Comparison of ENCODE assay signal across 33 cellular contexts in genomic region chr14:101082436-101083384, GRCh38.
DNase-seq lines count a peak whose midpoint lies in the region; ATAC-seq, FAIRE-seq and TF ChIP-seq lines count a peak whose summit lies in the region.
"Had no signal": no experiment of that assay in that cellular context is flagged by ENCODE, and none has a peak within 500 bp of the region (broad histone marks: within the 10 kb centered on the region; RNA-seq: fewer than 3 reads in every experiment).

No MANE protein-coding gene starts in this region.

- POLR2A ChIA-PET in HepG2 (lab: Yijun Ruan, JAX) (no interaction called here), H1 (lab: Charles Lee; ENCODE audit: partially characterized antibody) (no interaction called here), OCI-LY7 (lab: Charles Lee) (no interaction called here)

- H3K4ac ChIP-seq in H1 (replicated peaks; ENCODE audit: insufficient read length, low read depth, low read length) (no peak overlapping the region), neuronal stem cell (ENCODE audit: low read length) (no peak overlapping the region)

- H2AFZ ChIP-seq in HepG2 (ENCODE audit: low read length) (no peak overlapping the region), H1 (ENCODE audit: low read length) (no peak overlapping the region), neuronal stem cell (ENCODE audit: low read length) (no peak overlapping the region), OCI-LY7 (ENCODE audit: low read length) (no peak overlapping the region)
- H2AFZ ChIP-seq: PC-9 had no signal

- peaks cover 4% of the 10 kb centered on the region for H3K4me1 Mint-ChIP-seq in activated naive CD8-positive, alpha-beta T cell treated with anti-CD3 and anti-CD28 coated beads, Interleukin-2, amount 50 U/mL, for 24 hours
- H3K4me1 Mint-ChIP-seq: activated naive CD8-positive, alpha-beta T cell treated with anti-CD3 and anti-CD28 coated beads, Interleukin-2, amount 10 ng/mL, durations not matched to agents 7 days and 5 days; nephron progenitor cell; T-helper 17 cell had no signal

- H4K91ac ChIP-seq in H1 (replicated peaks; ENCODE audit: insufficient read length, low read length), result no peak overlapping the region
- peak overlapping the region; percentile 39 for H4K91ac ChIP-seq in neuronal stem cell (ENCODE audit: low read depth, low read length, poor library complexity)

- ATAC-seq in HepG2, result no peak
- ATAC-seq in right lobe of liver, result no peak
- no peak for ATAC-seq in GM21381 (IDR thresholded peaks at IDR 0.05; ENCODE audit: unreplicated experiment)
- ATAC-seq in activated naive CD8-positive, alpha-beta T cell treated with anti-CD3 and anti-CD28 coated beads, Interleukin-2, amount 50 U/mL, for 24 hours, result no peak
- ATAC-seq: pancreas, T-helper 17 cell had no signal

- no peak overlapping the region for H3K4me3 Mint-ChIP-seq in activated naive CD8-positive, alpha-beta T cell treated with anti-CD3 and anti-CD28 coated beads, Interleukin-2, amount 50 U/mL, for 24 hours
- H3K4me3 Mint-ChIP-seq: activated naive CD8-positive, alpha-beta T cell treated with anti-CD3 and anti-CD28 coated beads, Interleukin-2, amount 10 ng/mL, durations not matched to agents 7 days and 5 days; nephron progenitor cell; T-helper 17 cell had no signal

- 19% methylated on average over 4 of the region's 10 CpGs for WGBS in HepG2 (ENCODE audit: low lambda C conversion rate)
- WGBS in right lobe of liver (ENCODE audit: insufficient coverage, low coverage, low lambda C conversion rate, missing lambda C conversion rate), result 58% methylated on average over 7 of the region's 10 CpGs
- 95% methylated on average over 10 of the region's 10 CpGs; no CpG with 5 or more reads in 1 of the 2 experiments for WGBS in H1 (ENCODE audit: extremely low coverage in 1 of 2, insufficient coverage in 1 of 2, insufficient read length in 1 of 2, insufficient replicate concordance in 2 of 2, low coverage in 1 of 2, low lambda C conversion rate in 2 of 2, missing lambda C conversion rate in 1 of 2), 2 experiments
- WGBS in neuronal stem cell (ENCODE audit: extremely low coverage in 2 of 2, insufficient read length in 2 of 2, insufficient replicate concordance in 1 of 2), 2 donors, result no CpG with 5 or more reads among the region's 10 CpGs

- no peak overlapping the region for H2BK20ac ChIP-seq in H1 (ENCODE audit: low read length)

- CTCF ChIA-PET in HepG2 (lab: Yijun Ruan, JAX; ENCODE audit: low intra/inter-chr PET ratio, low total read pairs), result interaction anchor here (1.8 kb wide), 1 partner anchor 176 kb away, joined by 6 read pairs; no protein-coding TSS in a partner anchor
- CTCF ChIA-PET in H1 (lab: Charles Lee; ENCODE audit: partially characterized antibody), result interaction anchor here (0.6 to 3.9 kb wide), 19 partner anchors 9 to 215 kb away, joined by 3 to 14 read pairs (median 3); partner anchors contain the start of gene RTL1
- CTCF ChIA-PET in OCI-LY7 (lab: Charles Lee; ENCODE audit: unreplicated experiment), result no interaction called here

- H3K23me2 ChIP-seq in H1 (ENCODE audit: low read depth, low read length), result peaks cover under 1% of the 10 kb centered on the region; the same call in 1 of the 2 replicates

- BruUV-seq in HepG2 (replicated peaks; lab: Mats Ljungman, UMichigan) (no TSS peak), OCI-LY7 (replicated peaks; lab: Mats Ljungman, UMichigan) (no TSS peak)

- in situ Hi-C loops in HepG2 (cut with HindIII; ENCODE audit: extremely low pct_ligation_motif_present, low pct_unique_long_range_greater_than_20kb), result no loop called here

- H3K36me3 ChIP-seq in HepG2 (replicated peaks in 1 of 2; ENCODE audit: control insufficient read depth in 1 of 2, insufficient read depth in 2 of 2, low read length in 2 of 2) (no peaks in the 10 kb centered on the region), right lobe of liver (no peaks in the 10 kb centered on the region), H1 (ENCODE audit: control insufficient read depth in 2 of 4, insufficient read depth in 4 of 4, low read length in 3 of 4) (no peaks in the 10 kb centered on the region), neuronal stem cell (replicated peaks in 1 of 2; ENCODE audit: control insufficient read depth in 2 of 2, insufficient read depth in 2 of 2, low read length in 2 of 2) (no peaks in the 10 kb centered on the region), OCI-LY7 (ENCODE audit: insufficient read depth, low read length) (no peaks in the 10 kb centered on the region)
- H3K36me3 ChIP-seq: BLaER1 treated with 17β-estradiol and CSF1 and Interleukin-3, amounts not matched to agents 10 nM and 100 nM; esophagus squamous epithelium; MG63; pancreas had no signal

- intact Hi-C loops in HepG2 (cut with micrococcal nuclease; ENCODE audit: unreplicated experiment) (loop anchor here (5.0 kb wide), 1 partner anchor 180 kb away; the partner anchor contains the start of gene RTL1), right lobe of liver (cut with DNase I) (no loop called here), OCI-LY7 (cut with micrococcal nuclease; ENCODE audit: unreplicated experiment) (no loop called here)

- TF ChIP-seq RAD21 in HepG2 (CRISPR knock-in tag; IDR thresholded peaks at IDR 0.05) (no peak), H1 (IDR thresholded peaks at IDR 0.05 in 1 of 2, conservative IDR thresholded peaks at IDR 0.05 in 1 of 2; ENCODE audit: low read depth in 2 of 2, low read length in 2 of 2) (no peak)

- H3K4me3 ChIP-seq in HepG2 (replicated peaks in 1 of 3; ENCODE audit: insufficient read depth in 1 of 3, low read depth in 2 of 3, low read length in 3 of 3) (no peak overlapping the region), right lobe of liver (no peak overlapping the region), H1 (ENCODE audit: extremely low read depth in 1 of 4, insufficient read depth in 2 of 4, low read depth in 3 of 4, low read length in 4 of 4) (no peak overlapping the region), neuronal stem cell (ENCODE audit: low read length in 2 of 2) (no peak overlapping the region), OCI-LY7 (ENCODE audit: low read depth, low read length, poor library complexity, severe bottlenecking) (no peak overlapping the region)
- H3K4me3 ChIP-seq: BLaER1 treated with 17β-estradiol and CSF1 and Interleukin-3, amounts not matched to agents 10 nM and 100 nM; esophagus squamous epithelium; MG63; pancreas; PC-9 had no signal

- H3K4me1 ChIP-seq in HepG2 (ENCODE audit: insufficient read depth, low read length) (no peaks in the 10 kb centered on the region), right lobe of liver (no peaks in the 10 kb centered on the region), H1 (replicated peaks in 1 of 4; ENCODE audit: control insufficient read depth in 3 of 4, insufficient read depth in 4 of 4, low read length in 3 of 4) (peaks cover 0 to 5% (median 2%) of the 10 kb centered on the region in 4 experiments; a peak in 5 of 7 replicates), neuronal stem cell (ENCODE audit: control insufficient read depth in 2 of 2, insufficient read depth in 1 of 2, low read depth in 1 of 2, low read length in 2 of 2) (peaks cover 0 to 1% of the 10 kb centered on the region in 2 donors), OCI-LY7 (ENCODE audit: insufficient read depth, low read length, poor library complexity, severe bottlenecking) (no peaks in the 10 kb centered on the region)
- H3K4me1 ChIP-seq: pancreas had no signal

- H3K79me1 ChIP-seq in H1 (ENCODE audit: low read depth, low read length), result no peaks in the 10 kb centered on the region
- no peaks in the 10 kb centered on the region for H3K79me1 ChIP-seq in neuronal stem cell (ENCODE audit: low read depth, low read length)

- no peak overlapping the region for H3K56ac ChIP-seq in H1 (replicated peaks; ENCODE audit: insufficient read length, low read depth, low read length)

- H4K5ac ChIP-seq in H1 (ENCODE audit: insufficient read length, low read depth, low read length), result no peak overlapping the region

- TF ChIP-seq EP300 in HepG2 (IDR thresholded peaks at IDR 0.05; ENCODE audit: low read depth in 2 of 2, low read length in 2 of 2), result no peak
- no peak for TF ChIP-seq EP300 in HepG2 (CRISPR knock-in tag; IDR thresholded peaks at IDR 0.05; ENCODE audit: borderline replicate concordance)
- TF ChIP-seq EP300 in H1 (IDR thresholded peaks at IDR 0.05; ENCODE audit: borderline replicate concordance in 1 of 2, low read depth in 2 of 2, low read length in 2 of 2), result no peak

- H3K27me3 ChIP-seq in HepG2 (ENCODE audit: control insufficient read depth in 1 of 2, insufficient read depth in 2 of 2, low read length in 2 of 2) (peaks cover 11 to 42% of the 10 kb centered on the region in 2 experiments; a peak in 4 of 5 replicates), right lobe of liver (no peaks in the 10 kb centered on the region), H1 (replicated peaks in 1 of 4; ENCODE audit: control insufficient read depth in 3 of 4, extremely low read depth in 1 of 4, insufficient read depth in 3 of 4, low read length in 3 of 4) (peaks cover 0 to 4% (median 0%) of the 10 kb centered on the region in 4 experiments; a peak in 3 of 7 replicates), neuronal stem cell (ENCODE audit: control insufficient read depth in 3 of 3, insufficient read depth in 3 of 3, low read depth in 1 of 3, low read length in 3 of 3) (peaks cover 0 to 16% (median 12%) of the 10 kb centered on the region in 3 experiments)
- H3K27me3 ChIP-seq: MG63, pancreas had no signal

- no peak overlapping the region for H3K23ac ChIP-seq in H1 (ENCODE audit: insufficient read length)
- H3K23ac ChIP-seq in neuronal stem cell (ENCODE audit: low read depth, low read length, poor library complexity), result no peak overlapping the region

- H3K18ac ChIP-seq in H1 (ENCODE audit: extremely low read depth, low read length) (no peak overlapping the region), neuronal stem cell (ENCODE audit: low read length) (no peak overlapping the region)

- H3K27ac ChIP-seq in HepG2 (ENCODE audit: extremely low read length, insufficient read depth, low read length) (no peak overlapping the region), right lobe of liver (no peak overlapping the region), H1 (ENCODE audit: low read depth, low read length) (no peak overlapping the region), neuronal stem cell (replicated peaks; ENCODE audit: low read length) (no peak overlapping the region), OCI-LY7 (ENCODE audit: low read depth, low read length, poor library complexity, severe bottlenecking) (no peak overlapping the region)
- H3K27ac ChIP-seq: BLaER1 treated with 17β-estradiol and CSF1 and Interleukin-3, amounts not matched to agents 10 nM and 100 nM; esophagus squamous epithelium; pancreas; PC-9 had no signal

- no peak for FAIRE-seq in HepG2 (lab: Jason Lieb, UNC)
- no peak for FAIRE-seq in H1 (lab: Jason Lieb, UNC)
- FAIRE-seq: astrocyte, endometrium, GM12891, H54, pancreas, TTC549 had no signal

- H3K27me3 Mint-ChIP-seq in activated naive CD8-positive, alpha-beta T cell treated with anti-CD3 and anti-CD28 coated beads, Interleukin-2, amount 50 U/mL, for 24 hours, result peaks cover 25% of the 10 kb centered on the region

- H3K79me2 ChIP-seq in HepG2 (ENCODE audit: insufficient read depth, low read length) (no peaks in the 10 kb centered on the region), H1 (ENCODE audit: control insufficient read depth in 1 of 2, insufficient read depth in 2 of 2, low read length in 2 of 2) (no peaks in the 10 kb centered on the region), OCI-LY7 (ENCODE audit: insufficient read depth, low read depth, low read length) (no peaks in the 10 kb centered on the region)

- no peaks in the 10 kb centered on the region for H3K36me3 Mint-ChIP-seq in activated naive CD8-positive, alpha-beta T cell treated with anti-CD3 and anti-CD28 coated beads, Interleukin-2, amount 50 U/mL, for 24 hours (ENCODE audit: low read depth)
- H3K36me3 Mint-ChIP-seq: activated naive CD8-positive, alpha-beta T cell treated with anti-CD3 and anti-CD28 coated beads, Interleukin-2, amount 10 ng/mL, durations not matched to agents 7 days and 5 days had no signal

- no peaks in the 10 kb centered on the region for H3K9me2 ChIP-seq in OCI-LY7 (ENCODE audit: insufficient read depth, low read length)

- H3K14ac ChIP-seq in H1 (ENCODE audit: insufficient read length), result no peak overlapping the region
- H3K14ac ChIP-seq in neuronal stem cell (ENCODE audit: low read length), result no peak overlapping the region

- H4K20me1 ChIP-seq in HepG2 (ENCODE audit: insufficient read depth, low read length) (no peaks in the 10 kb centered on the region), H1 (replicated peaks in 1 of 2; ENCODE audit: control insufficient read depth in 1 of 2, insufficient read depth in 2 of 2, low read length in 2 of 2) (no peaks in the 10 kb centered on the region), OCI-LY7 (ENCODE audit: insufficient read depth, low read length) (no peaks in the 10 kb centered on the region)
- H4K20me1 ChIP-seq: BLaER1 treated with 17β-estradiol and CSF1 and Interleukin-3, amounts not matched to agents 10 nM and 100 nM had no signal

- H3K9ac ChIP-seq in HepG2 (ENCODE audit: insufficient read depth, low read depth, low read length) (no peak overlapping the region), H1 (replicated peaks in 1 of 4; ENCODE audit: extremely low read depth in 1 of 4, low read depth in 3 of 4, low read length in 3 of 4) (no peak overlapping the region; a peak in 1 of 7 replicates), neuronal stem cell (ENCODE audit: low read depth, low read length, poor library complexity) (no peak overlapping the region)
- H3K9ac ChIP-seq: BLaER1 treated with 17β-estradiol and CSF1 and Interleukin-3, amounts not matched to agents 10 nM and 100 nM had no signal

- H3K4me2 ChIP-seq in HepG2 (ENCODE audit: low read depth, low read length) (no peak overlapping the region), H1 (ENCODE audit: insufficient read depth in 1 of 2, low read depth in 2 of 2, low read length in 2 of 2) (no peak overlapping the region), neuronal stem cell (ENCODE audit: insufficient read depth, low read length, poor library complexity, severe bottlenecking) (no peak overlapping the region), OCI-LY7 (ENCODE audit: low read length) (no peak overlapping the region)
- H3K4me2 ChIP-seq: BLaER1 treated with 17β-estradiol and CSF1 and Interleukin-3, amounts not matched to agents 10 nM and 100 nM; PC-9 had no signal

- TF ChIP-seq CTCF in HepG2 (CRISPR knock-in tag; IDR thresholded peaks at IDR 0.05), result no peak
- no peak for TF ChIP-seq CTCF in right lobe of liver (IDR thresholded peaks at IDR 0.05)
- no peak for TF ChIP-seq CTCF in H1 (IDR thresholded peaks at IDR 0.05; ENCODE audit: control extremely low read depth in 1 of 3, insufficient read depth in 1 of 3, low read depth in 1 of 3, low read length in 3 of 3)
- TF ChIP-seq CTCF in OCI-LY7 (conservative IDR thresholded peaks at IDR 0.05; ENCODE audit: low read length), result no peak

- H2AK5ac ChIP-seq in H1 (ENCODE audit: low read depth, low read length) (0 out of 2 replicates have a peak overlapping the region, but pooled peaks have one; percentile 24), neuronal stem cell (ENCODE audit: low read depth, low read length) (peak overlapping the region; percentile 54)

- peak overlapping the region; percentile 72; the same call in 1 of the 2 replicates for H2BK15ac ChIP-seq in H1 (ENCODE audit: low read length)
- no peak overlapping the region for H2BK15ac ChIP-seq in neuronal stem cell (ENCODE audit: low read length)

- H3K9me3 Mint-ChIP-seq in activated naive CD8-positive, alpha-beta T cell treated with anti-CD3 and anti-CD28 coated beads, Interleukin-2, amount 50 U/mL, for 24 hours, result no peaks in the 10 kb centered on the region
- H3K9me3 Mint-ChIP-seq: activated naive CD8-positive, alpha-beta T cell treated with anti-CD3 and anti-CD28 coated beads, Interleukin-2, amount 10 ng/mL, durations not matched to agents 7 days and 5 days; activated T-helper 2 cell treated with anti-CD3 and anti-CD28 coated beads, Interferon-gamma antibody, Interleukin-2, Interleukin-4, amounts not matched to agents 10 μg/mL and 5 μg/mL and 100 μg/mL, durations not matched to agents 14 hours and 24 hours and 36 hours had no signal

- H2BK5ac ChIP-seq in H1 (ENCODE audit: low read depth, low read length) (no peak overlapping the region), neuronal stem cell (ENCODE audit: low read length) (no peak overlapping the region)

- H4K8ac ChIP-seq in H1 (ENCODE audit: extremely low read depth, insufficient read depth, low read length), result no peak overlapping the region
- H4K8ac ChIP-seq in neuronal stem cell (ENCODE audit: low read depth, low read length), result no peak overlapping the region

- no peaks in the 10 kb centered on the region for H3K9me3 ChIP-seq in HepG2 (ENCODE audit: low read length)
- no peaks in the 10 kb centered on the region for H3K9me3 ChIP-seq in right lobe of liver
- no peaks in the 10 kb centered on the region for H3K9me3 ChIP-seq in H1 (ENCODE audit: insufficient read depth in 2 of 2, low read depth in 1 of 2, low read length in 1 of 2)
- H3K9me3 ChIP-seq in neuronal stem cell (replicated peaks in 1 of 2; ENCODE audit: control insufficient read depth in 2 of 2, insufficient read depth in 1 of 2, low read depth in 1 of 2, low read length in 2 of 2), result peaks cover 0 to 2% of the 10 kb centered on the region in 2 donors
- H3K9me3 ChIP-seq in OCI-LY7 (ENCODE audit: low read length), result no peaks in the 10 kb centered on the region
- H3K9me3 ChIP-seq: esophagus squamous epithelium, MG63, pancreas had no signal

- H2BK120ac ChIP-seq in H1 (replicated peaks; ENCODE audit: low read depth, low read length), result no peak overlapping the region
- no peak overlapping the region for H2BK120ac ChIP-seq in neuronal stem cell (ENCODE audit: low read depth, low read length)

- H2BK12ac ChIP-seq in H1 (ENCODE audit: low read depth, low read length), result 0 out of 2 replicates have a peak overlapping the region, but pooled peaks have one; percentile 9
- no peak overlapping the region for H2BK12ac ChIP-seq in neuronal stem cell (ENCODE audit: low read length)

- DNase-seq in HepG2 (ENCODE audit: low spot score) (no peak), right lobe of liver (no peak), H1 (ENCODE audit: low read depth in 1 of 2, low spot score in 2 of 2) (no peak), neuronal stem cell (ENCODE audit: low spot score) (no peak), OCI-LY7 (ENCODE audit: low spot score) (no peak)
- DNase-seq in activated naive CD8-positive, alpha-beta T cell treated with anti-CD3 and anti-CD28 coated beads, Interleukin-2, amount 50 U/mL, for 24 hours, result no peak
- DNase-seq: activated CD4-positive, CD25-positive, alpha-beta regulatory T cell; activated naive CD8-positive, alpha-beta T cell treated with anti-CD3 and anti-CD28 coated beads, Interleukin-2, amount 10 ng/mL, durations not matched to agents 7 days and 5 days; activated T-cell treated with anti-CD3 and anti-CD28 coated beads for 4 hours; dermis blood vessel endothelial cell; DMS153; esophagus squamous epithelium; foreskin melanocyte; KG1; mammary epithelial cell; MG63; NCI-H1930; NCI-H524 treated with DMSO at 0.1 percent for 48 hours; nephron progenitor cell; PC-9; retina; stimulated activated CD4-positive, alpha-beta T cell treated with anti-CD3 and anti-CD28 coated beads, Interleukin-4, amount 100 ng/mL, for 1 hour; T-helper 17 cell; trophoblast cell had no signal

- H3K27ac Mint-ChIP-seq in activated naive CD8-positive, alpha-beta T cell treated with anti-CD3 and anti-CD28 coated beads, Interleukin-2, amount 50 U/mL, for 24 hours, result no peak overlapping the region
- H3K27ac Mint-ChIP-seq: activated naive CD8-positive, alpha-beta T cell treated with anti-CD3 and anti-CD28 coated beads, Interleukin-2, amount 10 ng/mL, durations not matched to agents 7 days and 5 days; activated T-helper 2 cell treated with anti-CD3 and anti-CD28 coated beads, Interferon-gamma antibody, Interleukin-2, Interleukin-4, amounts not matched to agents 10 μg/mL and 5 μg/mL and 100 μg/mL, durations not matched to agents 14 hours and 24 hours and 36 hours; nephron progenitor cell; T-helper 17 cell had no signal

- TF ChIP-seq POLR2A in HepG2 (IDR thresholded peaks at IDR 0.05; ENCODE audit: insufficient read depth in 1 of 2, low read depth in 2 of 2, low read length in 2 of 2) (no peak), right lobe of liver (IDR thresholded peaks at IDR 0.05) (no peak), H1 (IDR thresholded peaks at IDR 0.05; ENCODE audit: control extremely low read depth in 1 of 2, low read depth in 2 of 2, low read length in 2 of 2) (no peak)
